Comparison of ENCODE assay signal across 8 cellular contexts in the genomic region with DNA sequence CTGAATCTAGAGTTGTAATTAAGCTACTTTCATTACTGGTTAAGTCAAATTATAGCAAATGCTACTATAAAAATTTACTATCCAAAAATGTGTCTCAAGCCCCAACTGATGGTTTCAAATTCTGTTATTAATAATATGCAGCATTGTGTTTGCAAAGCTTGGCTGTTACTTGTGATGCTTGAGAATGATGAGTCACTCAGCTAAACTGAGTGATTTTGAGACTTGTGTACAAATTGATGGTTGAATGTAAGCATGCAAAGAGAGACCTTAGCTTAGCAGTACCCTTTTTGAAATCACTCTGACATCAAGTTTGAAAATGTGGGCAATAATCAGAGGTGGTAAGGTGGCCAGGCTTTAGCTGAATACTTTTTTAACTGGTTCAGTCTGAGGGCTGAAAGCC. TPM values are rescaled to one million over a fixed set of nuclear protein-coding genes. Genes with fewer than 3 reads are reported as not detected.
DNase-seq lines count a peak whose midpoint lies in the region; ATAC-seq and TF ChIP-seq lines count a peak whose summit lies in the region.

No MANE protein-coding gene starts in this region.

- CTCF ChIA-PET in WTC11 (lab: Charles Lee) = no interaction called here

- no peak for TF ChIP-seq CTCF in WTC11 (IDR thresholded peaks at IDR 0.05)

- H3K27me3 Mint-ChIP-seq in WTC11 (ENCODE audit: low read depth) = no peaks in the 10 kb centered on the region

- H3K9me3 Mint-ChIP-seq in WTC11 = no peaks in the 10 kb centered on the region

- H3K4me1 Mint-ChIP-seq in WTC11 = no peaks in the 10 kb centered on the region

- no peak overlapping the region for H3K4me3 Mint-ChIP-seq in WTC11

- ATAC-seq in GM18519 (IDR thresholded peaks at IDR 0.05; ENCODE audit: low FRiP score, unreplicated experiment) (peak; percentile 87), GM21723 (IDR thresholded peaks at IDR 0.05; ENCODE audit: unreplicated experiment) (peak; percentile 88), HG03558 (IDR thresholded peaks at IDR 0.05; ENCODE audit: extremely low read depth, unreplicated experiment) (peak; percentile 80), WTC11 (no peak)

- H3K27ac Mint-ChIP-seq in WTC11 = no peak overlapping the region

- H3K36me3 Mint-ChIP-seq in WTC11 = peaks cover 22% of the 10 kb centered on the region

- POLR2A ChIA-PET in WTC11 (lab: Charles Lee) = no interaction called here

- DNase-seq in globus pallidus (ENCODE audit: low spot score) (peak; percentile 35), mesenteric fat pad (ENCODE audit: low spot score) (no peak), NCI-H446 (lab: John Stamatoyannopoulos, UW) (no peak), WTC11 (ENCODE audit: low spot score) (no peak), NCI-H748 treated with DMSO at 0.1 percent for 48 hours (lab: John Stamatoyannopoulos, UW) (no peak)

TF ChIP-seq in WTC11, 78 proteins besides CTCF, POLR2A, EP300 and RAD21:
- TF ChIP-seq, protein P1, sequence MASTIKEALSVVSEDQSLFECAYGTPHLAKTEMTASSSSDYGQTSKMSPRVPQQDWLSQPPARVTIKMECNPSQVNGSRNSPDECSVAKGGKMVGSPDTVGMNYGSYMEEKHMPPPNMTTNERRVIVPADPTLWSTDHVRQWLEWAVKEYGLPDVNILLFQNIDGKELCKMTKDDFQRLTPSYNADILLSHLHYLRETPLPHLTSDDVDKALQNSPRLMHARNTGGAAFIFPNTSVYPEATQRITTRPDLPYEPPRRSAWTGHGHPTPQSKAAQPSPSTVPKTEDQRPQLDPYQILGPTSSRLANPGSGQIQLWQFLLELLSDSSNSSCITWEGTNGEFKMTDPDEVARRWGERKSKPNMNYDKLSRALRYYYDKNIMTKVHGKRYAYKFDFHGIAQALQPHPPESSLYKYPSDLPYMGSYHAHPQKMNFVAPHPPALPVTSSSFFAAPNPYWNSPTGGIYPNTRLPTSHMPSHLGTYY (CRISPR knock-in tag; IDR thresholded peaks at IDR 0.05) = no peak
- TF ChIP-seq ELF4 (CRISPR knock-in tag; IDR thresholded peaks at IDR 0.05; ENCODE audit: low read depth) (no peak), ZNF416 (CRISPR knock-in tag; IDR thresholded peaks at IDR 0.05) (no peak), RORB (CRISPR knock-in tag; IDR thresholded peaks at IDR 0.05) (no peak)

RNA-seq across cellular contexts. Expression of a gene that starts 27.6 kb away (rescaled TPM):
- total RNA-seq in mesenteric fat pad = 69.3 TPM
- 64.6 to 84.7 TPM (median 77.6 TPM) in 3 replicates for total RNA-seq in WTC11 (2021)
